In genomic region chr3:48016336-48016973, GRCh38 we compare ENCODE assay signal across 8 cellular contexts. TPM values are rescaled to one million over a fixed set of nuclear protein-coding genes. Genes with fewer than 3 reads are reported as not detected.
DNase-seq lines count a peak whose midpoint lies in the region; ATAC-seq and TF ChIP-seq lines count a peak whose summit lies in the region.

TSS of gene MAP4 (minus strand) at chr3:48016416. CDS start at chr3:47998860, 17,556 bp downstream.

- CTCF ChIA-PET in Calu3 (lab: Charles Lee), result interaction anchor here (0.6 kb wide), 1 partner anchor 1757 kb away, joined by 4 read pairs; no protein-coding TSS in a partner anchor

- H3K4me1 ChIP-seq in SJCRH30, result peaks cover 45% of the 10 kb centered on the region

- peaks cover 15% of the 10 kb centered on the region for H3K36me3 Mint-ChIP-seq in Calu3 (ENCODE audit: insufficient read depth, unreplicated experiment)
- H3K36me3 Mint-ChIP-seq in natural killer cell, result no peaks in the 10 kb centered on the region

- no peaks in the 10 kb centered on the region for H3K27me3 ChIP-seq in SJCRH30

- H3K27ac Mint-ChIP-seq in Calu3 (ENCODE audit: unreplicated experiment) (peak within 1 kb of the TSS; percentile 81), natural killer cell (peak within 1 kb of the TSS; percentile 50 to 70)

- TF ChIP-seq CTCF in Calu3 (IDR thresholded peaks at IDR 0.05; ENCODE audit: unreplicated experiment) (no peak), natural killer cell (IDR thresholded peaks at IDR 0.05) (no peak)

- H3K27ac ChIP-seq in SJCRH30 (peak within 1 kb of the TSS; percentile 67), epithelial cell of prostate (peak within 1 kb of the TSS; percentile 89)

- DNase-seq in Calu3, result peak; percentile 48
- DNase-seq in SJCRH30, result peak; percentile 42 to 45
- DNase-seq in epithelial cell of prostate (ENCODE audit: low read depth, low spot score), result no peak
- DNase-seq in natural killer cell, result no peak
- no peak for DNase-seq in NCI-H1694 treated with DMSO at 0.1 percent for 48 hours (lab: John Stamatoyannopoulos, UW)
- DNase-seq in DMS114 treated with DMSO at 0.1 percent for 48 hours (lab: John Stamatoyannopoulos, UW; ENCODE audit: unreplicated experiment), result no peak

- BruUV-seq in Calu3 (replicated peaks; lab: Mats Ljungman, UMichigan), result no TSS peak

- H3K4me1 Mint-ChIP-seq in Calu3 (ENCODE audit: low read depth, unreplicated experiment), result peaks cover 58% of the 10 kb centered on the region
- H3K4me1 Mint-ChIP-seq in natural killer cell, result peaks cover 38 to 51% of the 10 kb centered on the region in 2 donors

- H3K4me3 Mint-ChIP-seq in Calu3 (ENCODE audit: low read depth, unreplicated experiment) (peak within 1 kb of the TSS; percentile 68), natural killer cell (no peak within 1 kb of the TSS)

- H3K9me3 Mint-ChIP-seq in Calu3 (ENCODE audit: low read depth, unreplicated experiment) (no peaks in the 10 kb centered on the region), natural killer cell (no peaks in the 10 kb centered on the region)

- intact Hi-C loops in Calu3 (cut with micrococcal nuclease; ENCODE audit: unreplicated experiment), result loop anchor here (10.0 kb wide), 1 partner anchor 68 kb away; no protein-coding TSS in a partner anchor
- intact Hi-C loops in natural killer cell (cut with micrococcal nuclease), result no loop called here

- ATAC-seq in natural killer cell (no peak), HG03135 (IDR thresholded peaks at IDR 0.05; ENCODE audit: unreplicated experiment) (no peak), HG03354 (IDR thresholded peaks at IDR 0.05; ENCODE audit: poor library complexity, severe bottlenecking, unreplicated experiment) (no peak)

- H3K27me3 Mint-ChIP-seq in Calu3 (ENCODE audit: unreplicated experiment), result no peaks in the 10 kb centered on the region
- no peaks in the 10 kb centered on the region for H3K27me3 Mint-ChIP-seq in natural killer cell (ENCODE audit: low read depth in 2 of 2)

- H3K36me3 ChIP-seq in SJCRH30, result no peaks in the 10 kb centered on the region

- no peak within 1 kb of the TSS for H3K4me3 ChIP-seq in SJCRH30

- no peaks in the 10 kb centered on the region for H3K9me3 ChIP-seq in SJCRH30 (replicated peaks)

RNA-seq across cellular contexts. Expression of gene MAP4, which starts in this region (rescaled TPM):
- total RNA-seq in Calu3 (2022), result 136 and 150 TPM in 2 replicates
- 62.5 and 65.4 TPM in 2 replicates for total RNA-seq in SJCRH30 (2014; rRNA removed; shearing (Covaris generic))
- 10 to 100 TPM; 74.5 to 97.1 (median 88.9) TPM for total RNA-seq in natural killer cell

Comparison
In these comparisons a context has a peak if more than half of its experiments do, and no peak if none do; other contexts are left out.
1. DNase-seq: peak in Calu3 (single experiment) and SJCRH30 (2 of 2); none in epithelial cell of prostate (single experiment), natural killer cell (single experiment), NCI-H1694 treated with DMSO at 0.1 percent for 48 hours (single experiment) and DMS114 treated with DMSO at 0.1 percent for 48 hours (single experiment).